Comparison of ENCODE assay signal across 18 cellular contexts in genomic region chr1:33047290-33047689, GRCh38.
"Had no signal": no experiment of that assay in that cellular context is flagged by ENCODE, and none has a peak within 500 bp of the region (broad histone marks: within the 10 kb centered on the region; RNA-seq: fewer than 3 reads in every experiment).

No MANE protein-coding gene starts in this region.

- H3K4me3 Mint-ChIP-seq: nephron; stimulated activated naive B cell treated with anti-CD40 and anti-IgM and Interleukin-4, amounts not matched to agents 10 μg/mL and 1 μg/mL and 100 μg/mL, for 72 hours; stimulated activated naive CD8-positive, alpha-beta T cell treated with anti-CD3 and anti-CD28 coated beads, Interleukin-15, amount 100 ng/mL, for 72 hours had no signal

- H3K79me2 ChIP-seq: parathyroid adenoma had no signal

- H3K27me3 ChIP-seq: dorsolateral prefrontal cortex, heart left ventricle, testis, tibial nerve had no signal

- ATAC-seq: esophagus mucosa; heart left ventricle; sciatic nerve; stimulated activated naive B cell treated with anti-CD40 and anti-IgM and Interleukin-4, amounts not matched to agents 10 μg/mL and 1 μg/mL and 100 μg/mL, for 72 hours; stimulated activated naive CD8-positive, alpha-beta T cell treated with anti-CD3 and anti-CD28 coated beads, Interleukin-15, amount 100 ng/mL, for 72 hours had no signal

- DNase-seq: cerebellar nuclear complex; cortex of kidney; dorsolateral prefrontal cortex; effector CD8-positive, alpha-beta T cell; heart left ventricle; hippocampal formation; mucosa of descending colon; stimulated activated CD4-positive, alpha-beta T cell treated with anti-CD3 and anti-CD28 coated beads, Interleukin-2, amount 100 ng/mL, for 24 hours; stimulated activated CD4-positive, alpha-beta T cell treated with anti-CD3 and anti-CD28 coated beads, Interleukin-4, amount 100 ng/mL, for 4 hours; stimulated activated naive B cell treated with anti-CD40 and anti-IgM and Interleukin-4, amounts not matched to agents 10 μg/mL and 1 μg/mL and 100 μg/mL, for 72 hours; stimulated activated naive CD8-positive, alpha-beta T cell treated with anti-CD3 and anti-CD28 coated beads, Interleukin-15, amount 100 ng/mL, for 72 hours; testis had no signal

- H3K36me3 ChIP-seq: heart left ventricle, prostate gland, tibial nerve had no signal

- H3K4me3 ChIP-seq: dorsolateral prefrontal cortex, heart left ventricle, mucosa of descending colon, prostate gland, testis, tibial nerve had no signal

- H3K9me3 ChIP-seq: heart left ventricle, mucosa of descending colon, prostate gland, testis, tibial nerve had no signal

- H3K9ac ChIP-seq: parathyroid adenoma had no signal

- H2AFZ ChIP-seq: parathyroid adenoma had no signal

- H3K4me1 ChIP-seq: parathyroid adenoma, prostate gland, testis had no signal

- H3K27ac ChIP-seq: heart left ventricle, parathyroid adenoma, prostate gland, testis had no signal

- H3K27ac Mint-ChIP-seq: nephron; stimulated activated naive B cell treated with anti-CD40 and anti-IgM and Interleukin-4, amounts not matched to agents 10 μg/mL and 1 μg/mL and 100 μg/mL, for 72 hours; stimulated activated naive CD8-positive, alpha-beta T cell treated with anti-CD3 and anti-CD28 coated beads, Interleukin-15, amount 100 ng/mL, for 72 hours had no signal
